In genomic region chr17:57389474-57389873, GRCh38 we compare ENCODE assay signal across 28 cellular contexts.
"Had no signal": no experiment of that assay in that cellular context is flagged by ENCODE, and none has a peak within 500 bp of the region (broad histone marks: within the 10 kb centered on the region; RNA-seq: fewer than 3 reads in every experiment).

No MANE protein-coding gene starts in this region.

- H3K27me3 Mint-ChIP-seq: activated CD8-positive, alpha-beta T cell treated with anti-CD3 and anti-CD28 coated beads for 36 hours; activated naive CD8-positive, alpha-beta T cell treated with anti-CD3 and anti-CD28 coated beads, Interleukin-2, amount 50 U/mL, for 24 hours; central memory CD8-positive, alpha-beta T cell had no signal

- H3K27ac ChIP-seq: ascending aorta, body of pancreas, SK-N-MC, WERI-Rb-1 had no signal

- H3K4me3 ChIP-seq: ascending aorta, body of pancreas, MG63, SK-N-MC had no signal

- ATAC-seq: activated CD8-positive, alpha-beta T cell treated with anti-CD3 and anti-CD28 coated beads for 36 hours; activated naive CD4-positive, alpha-beta T cell treated with anti-CD3 and anti-CD28 coated beads, Interleukin-2, amount 50 U/mL, for 72 hours; activated naive CD8-positive, alpha-beta T cell treated with anti-CD3 and anti-CD28 coated beads, Interleukin-2, amount 50 U/mL, for 24 hours; body of pancreas; Right ventricle myocardium inferior had no signal

- H3K27ac Mint-ChIP-seq: activated CD8-positive, alpha-beta T cell treated with anti-CD3 and anti-CD28 coated beads for 36 hours; activated naive CD8-positive, alpha-beta T cell treated with anti-CD3 and anti-CD28 coated beads, Interleukin-2, amount 50 U/mL, for 24 hours had no signal

- H3K9me3 ChIP-seq: MG63 had no signal

- DNase-seq: activated CD4-positive, alpha-beta T cell treated with anti-CD3 and anti-CD28 coated beads for 4 hours; activated CD8-positive, alpha-beta memory T cell treated with anti-CD3 and anti-CD28 coated beads, Interleukin-2, amount 50 U/mL, for 4 hours; activated CD8-positive, alpha-beta T cell treated with anti-CD3 and anti-CD28 coated beads for 36 hours; activated effector memory CD4-positive, alpha-beta T cell treated with Interleukin-2 at 50 U/mL for 16 hours; activated naive CD4-positive, alpha-beta T cell; activated naive CD8-positive, alpha-beta T cell treated with anti-CD3 and anti-CD28 coated beads, Interleukin-2, amount 50 U/mL, for 24 hours; activated T-cell treated with anti-CD3 and anti-CD28 coated beads, Interleukin-2, amount 50 U/mL, for 1 hour; amniotic stem cell; body of pancreas; KG1; MG63; MV-4-11; NCI-H1092 treated with DMSO at 0.1 percent for 48 hours; NCI-H1417 treated with DMSO at 0.1 percent for 48 hours; NCI-H1694; NCI-H2029; NCI-H2107; NCI-H2171 treated with DMSO at 0.1 percent for 48 hours; NCI-H226; NCI-H526 treated with DMSO at 0.1 percent for 48 hours; NCI-H82; T-helper 1 cell; WERI-Rb-1 had no signal

- H3K27me3 ChIP-seq: ascending aorta, body of pancreas, MG63 had no signal

- H3K36me3 ChIP-seq: ascending aorta, MG63 had no signal

- H3K4me1 ChIP-seq: ascending aorta, body of pancreas had no signal

- H3K4me3 Mint-ChIP-seq: activated CD8-positive, alpha-beta T cell treated with anti-CD3 and anti-CD28 coated beads for 36 hours; activated naive CD8-positive, alpha-beta T cell treated with anti-CD3 and anti-CD28 coated beads, Interleukin-2, amount 50 U/mL, for 24 hours; central memory CD8-positive, alpha-beta T cell had no signal
